In the genomic region with DNA sequence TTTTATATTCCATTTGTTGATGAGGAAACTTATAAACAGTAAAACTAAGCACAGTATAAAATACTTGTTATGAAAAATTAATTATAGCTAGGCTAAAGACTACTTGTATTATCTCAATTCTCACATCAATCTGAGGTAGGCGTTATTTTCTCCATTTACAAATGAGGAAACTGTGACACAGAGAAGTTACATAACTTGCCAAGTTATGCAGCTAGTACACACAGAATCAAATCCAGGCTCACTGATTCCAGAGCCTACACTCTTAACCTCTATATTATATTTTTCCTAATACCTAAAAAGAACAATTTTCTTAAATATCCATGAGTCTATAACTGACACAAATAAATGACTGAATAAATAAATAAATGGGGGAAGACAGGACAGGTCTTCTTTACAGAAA, we compare ENCODE assay signal across 18 cellular contexts.
"Had no signal": no experiment of that assay in that cellular context is flagged by ENCODE, and none has a peak within 500 bp of the region (broad histone marks: within the 10 kb centered on the region; RNA-seq: fewer than 3 reads in every experiment).

No MANE protein-coding gene starts in this region.

- DNase-seq: cerebellar nuclear complex; effector CD8-positive, alpha-beta T cell; heart right ventricle; islet precursor cell; left ventricle myocardium inferior; mesenchymal stem cell; midbrain; occipital lobe; pancreas; right lobe of liver; stimulated activated CD4-positive, alpha-beta T cell treated with anti-CD3 and anti-CD28 coated beads, Interleukin-4, amount 100 ng/mL, for 1 hour; stimulated activated naive CD8-positive, alpha-beta T cell treated with anti-CD3 and anti-CD28 coated beads, Interleukin-15, amount 100 ng/mL, for 72 hours; testis had no signal

- H3K36me3 ChIP-seq: heart right ventricle, left ventricle myocardium inferior, neural progenitor cell, pancreas, right lobe of liver, tibial nerve had no signal

- H3K4me3 ChIP-seq: heart right ventricle, left ventricle myocardium inferior, lung, neural progenitor cell, pancreas, right lobe of liver, testis, tibial nerve had no signal

- H3K27ac ChIP-seq: heart right ventricle, left ventricle myocardium inferior, neural progenitor cell, pancreas, right lobe of liver, testis, tibial nerve had no signal

- H3K9me3 ChIP-seq: left ventricle myocardium inferior, pancreas, right lobe of liver, testis, tibial nerve had no signal

- H3K4me1 ChIP-seq: neural progenitor cell, pancreas, right lobe of liver, testis had no signal

- H3K27me3 ChIP-seq: heart right ventricle, neural progenitor cell, pancreas, right lobe of liver, testis, tibial nerve had no signal

- ATAC-seq: natural killer cell treated with Interleukin-12 subunit alpha and Interleukin-12 subunit beta and Interleukin-15 and Interleukin-18, amount 100 ng/mL, for 72 hours; pancreas; right lobe of liver; stimulated activated memory B cell treated with anti-CD40 and anti-IgM and Interleukin-4, amounts not matched to agents 10 μg/mL and 1 μg/mL and 100 μg/mL, for 72 hours; stimulated activated naive CD8-positive, alpha-beta T cell treated with anti-CD3 and anti-CD28 coated beads, Interleukin-15, amount 100 ng/mL, for 72 hours had no signal
